29 cellular contexts compared by ENCODE assay signal in genomic region chr6:16001158-16001557, GRCh38.
DNase-seq lines count a peak whose midpoint lies in the region; ATAC-seq, FAIRE-seq and TF ChIP-seq lines count a peak whose summit lies in the region.
"Had no signal": no experiment of that assay in that cellular context is flagged by ENCODE, and none has a peak within 500 bp of the region (broad histone marks: within the 10 kb centered on the region; RNA-seq: fewer than 3 reads in every experiment).

No MANE protein-coding gene starts in this region.

- no peaks in the 10 kb centered on the region for H4K20me1 ChIP-seq in K562 (replicated peaks; ENCODE audit: control insufficient read depth, insufficient read depth, low read length)
- H4K20me1 ChIP-seq: BLaER1; BLaER1 treated with 17β-estradiol and CSF1 and Interleukin-3, amounts not matched to agents 10 nM and 100 nM had no signal

- in situ Hi-C loops in K562 (cut with MboI), result no loop called here

- H3K36me3 ChIP-seq in K562 (ENCODE audit: control insufficient read depth, insufficient read depth, low read length) (no peaks in the 10 kb centered on the region), sigmoid colon (no peaks in the 10 kb centered on the region)
- H3K36me3 ChIP-seq: BE2C; BLaER1; BLaER1 treated with 17β-estradiol and CSF1 and Interleukin-3, amounts not matched to agents 10 nM and 100 nM had no signal

- H3K4me1 ChIP-seq in K562 (replicated peaks in 1 of 2; ENCODE audit: control insufficient read depth in 2 of 2, insufficient read depth in 2 of 2, low read length in 2 of 2), result peaks cover 39 to 83% of the 10 kb centered on the region in 2 experiments
- H3K4me1 ChIP-seq in sigmoid colon, result no peaks in the 10 kb centered on the region
- H3K4me1 ChIP-seq: A549, BE2C, Caco-2 had no signal

- H2AFZ ChIP-seq in K562 (ENCODE audit: low read depth, low read length), result peak overlapping the region; percentile 78

- CTCF ChIA-PET in K562 (lab: Yijun Ruan, JAX; ENCODE audit: low intra/inter-chr PET ratio), result no interaction called here

- DNase-seq in K562 (ENCODE audit: extremely low read depth in 1 of 4, low spot score in 3 of 4) (peak; percentile 61 to 72 (median 69)), sigmoid colon (no peak)
- DNase-seq: 8988T; ACHN; AML-193; BE2C; C1 segment of cervical spinal cord; Caco-2; Calu3; CD4-positive, alpha-beta memory T cell; CD4-positive, alpha-beta T cell; CD4-positive, CD25-positive, alpha-beta regulatory T cell; CD8-positive, alpha-beta memory T cell; CD8-positive, alpha-beta T cell; COR-L47; DMS 273 treated with DMSO at 0.1 percent for 48 hours; DMS153; DMS53; DMS79; DMS79 treated with DMSO at 0.1 percent for 48 hours; DND-41; EL had no signal

- no peaks in the 10 kb centered on the region for H3K79me2 ChIP-seq in K562 (ENCODE audit: control insufficient read depth, insufficient read depth, low read length)

- 17% methylated on average over 5 of the region's 5 CpGs for whole genome bisulfite sequencing in K562 (ENCODE audit: insufficient coverage, low coverage, missing lambda C conversion rate)
- 84 to 93% methylated on average over 5 of the region's 5 CpGs for whole genome bisulfite sequencing in sigmoid colon, 2 donors

- H3K9me3 ChIP-seq in K562 (replicated peaks; ENCODE audit: control insufficient read depth, insufficient read depth, low read depth, low read length), result no peaks in the 10 kb centered on the region
- H3K9me3 ChIP-seq in sigmoid colon, result no peaks in the 10 kb centered on the region
- H3K9me3 ChIP-seq: A549, BE2C, BLaER1, Caco-2 had no signal

- H3K27me3 ChIP-seq in K562 (ENCODE audit: control insufficient read depth in 2 of 2, insufficient read depth in 2 of 2, low read length in 2 of 2) (no peaks in the 10 kb centered on the region), sigmoid colon (no peaks in the 10 kb centered on the region)
- H3K27me3 ChIP-seq: BE2C; BLaER1; BLaER1 treated with 17β-estradiol and CSF1 and Interleukin-3, amounts not matched to agents 10 nM and 100 nM had no signal

- intact Hi-C loops in K562 (cut with micrococcal nuclease) (no loop called here), sigmoid colon (cut with DNase I) (no loop called here)

- ATAC-seq in K562, result no peak; the same call in 2 of the 3 replicates
- ATAC-seq: A549; CD8-positive, alpha-beta T cell had no signal

- no peak for TF ChIP-seq CTCF in K562 (IDR thresholded peaks at IDR 0.05 in 2 of 3, conservative IDR thresholded peaks at IDR 0.05 in 1 of 3; ENCODE audit: insufficient read depth in 2 of 3, low read depth in 1 of 3, low read length in 3 of 3)
- TF ChIP-seq CTCF in sigmoid colon (IDR thresholded peaks at IDR 0.05), result no peak

- TF ChIP-seq RAD21 in K562 (CRISPR knock-in tag; conservative IDR thresholded peaks at IDR 0.05 in 1 of 2, IDR thresholded peaks at IDR 0.05 in 1 of 2), result 0 out of 4 replicates have a peak, but pooled peaks of 1 of the 2 experiments have one; percentile 3

- TF ChIP-seq EP300 in K562 (IDR thresholded peaks at IDR 0.05; ENCODE audit: low read length) (peak; percentile 61; the same call in 1 of the 2 replicates), sigmoid colon (IDR thresholded peaks at IDR 0.05) (no peak)

- H3K4me3 ChIP-seq in K562 (no peak overlapping the region), sigmoid colon (no peak overlapping the region)
- H3K4me3 ChIP-seq: A549; BLaER1; BLaER1 treated with 17β-estradiol and CSF1 and Interleukin-3, amounts not matched to agents 10 nM and 100 nM had no signal

- H3K4me2 ChIP-seq in K562 (ENCODE audit: insufficient read depth, low read length), result peak overlapping the region; percentile 49; the same call in 1 of the 2 replicates
- H3K4me2 ChIP-seq: A549; BLaER1; BLaER1 treated with 17β-estradiol and CSF1 and Interleukin-3, amounts not matched to agents 10 nM and 100 nM had no signal

- no peaks in the 10 kb centered on the region for H3K9me1 ChIP-seq in K562 (ENCODE audit: control insufficient read depth, insufficient read depth, low read length)

- peak overlapping the region; percentile 62 for H3K27ac ChIP-seq in K562 (ENCODE audit: extremely low read depth, low read depth, low read length)
- no peak overlapping the region for H3K27ac ChIP-seq in sigmoid colon
- H3K27ac ChIP-seq: 22Rv1; A549; BLaER1; BLaER1 treated with 17β-estradiol and CSF1 and Interleukin-3, amounts not matched to agents 10 nM and 100 nM; C4-2B had no signal

- TF ChIP-seq POLR2A in K562 (conservative IDR thresholded peaks at IDR 0.05) (no peak), sigmoid colon (IDR thresholded peaks at IDR 0.05) (no peak)

- BruUV-seq in K562 (replicated peaks; lab: Mats Ljungman, UMichigan), result no TSS peak

- peak; percentile 63 for FAIRE-seq in K562 (lab: Jason Lieb, UNC)
- FAIRE-seq: A204.1, A549, D721Med had no signal

- peak overlapping the region; percentile 21 to 40; a peak in 3 of 4 replicates for H3K9ac ChIP-seq in K562 (ENCODE audit: insufficient read depth in 1 of 2, low read depth in 2 of 2, low read length in 2 of 2)
- H3K9ac ChIP-seq: BLaER1; BLaER1 treated with 17β-estradiol and CSF1 and Interleukin-3, amounts not matched to agents 10 nM and 100 nM had no signal

- POLR2A ChIA-PET in K562 (lab: Yijun Ruan, JAX), result interaction anchor here (0.6 kb wide), 1 partner anchor 10 kb away, joined by 3 read pairs; no protein-coding TSS in a partner anchor

TF ChIP-seq in K562, 482 proteins besides CTCF, POLR2A, EP300 and RAD21 (continues in another document):
- TF ChIP-seq, protein P1, sequence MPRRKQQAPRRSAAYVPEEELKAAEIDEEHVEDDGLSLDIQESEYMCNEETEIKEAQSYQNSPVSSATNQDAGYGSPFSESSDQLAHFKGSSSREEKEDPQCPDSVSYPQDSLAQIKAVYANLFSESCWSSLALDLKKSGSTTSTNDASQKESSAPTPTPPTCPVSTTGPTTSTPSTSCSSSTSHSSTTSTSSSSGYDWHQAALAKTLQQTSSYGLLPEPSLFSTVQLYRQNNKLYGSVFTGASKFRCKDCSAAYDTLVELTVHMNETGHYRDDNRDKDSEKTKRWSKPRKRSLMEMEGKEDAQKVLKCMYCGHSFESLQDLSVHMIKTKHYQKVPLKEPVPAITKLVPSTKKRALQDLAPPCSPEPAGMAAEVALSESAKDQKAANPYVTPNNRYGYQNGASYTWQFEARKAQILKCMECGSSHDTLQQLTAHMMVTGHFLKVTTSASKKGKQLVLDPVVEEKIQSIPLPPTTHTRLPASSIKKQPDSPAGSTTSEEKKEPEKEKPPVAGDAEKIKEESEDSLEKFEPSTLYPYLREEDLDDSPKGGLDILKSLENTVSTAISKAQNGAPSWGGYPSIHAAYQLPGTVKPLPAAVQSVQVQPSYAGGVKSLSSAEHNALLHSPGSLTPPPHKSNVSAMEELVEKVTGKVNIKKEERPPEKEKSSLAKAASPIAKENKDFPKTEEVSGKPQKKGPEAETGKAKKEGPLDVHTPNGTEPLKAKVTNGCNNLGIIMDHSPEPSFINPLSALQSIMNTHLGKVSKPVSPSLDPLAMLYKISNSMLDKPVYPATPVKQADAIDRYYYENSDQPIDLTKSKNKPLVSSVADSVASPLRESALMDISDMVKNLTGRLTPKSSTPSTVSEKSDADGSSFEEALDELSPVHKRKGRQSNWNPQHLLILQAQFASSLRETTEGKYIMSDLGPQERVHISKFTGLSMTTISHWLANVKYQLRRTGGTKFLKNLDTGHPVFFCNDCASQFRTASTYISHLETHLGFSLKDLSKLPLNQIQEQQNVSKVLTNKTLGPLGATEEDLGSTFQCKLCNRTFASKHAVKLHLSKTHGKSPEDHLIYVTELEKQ (CRISPR knock-in tag; IDR thresholded peaks at IDR 0.05), result no peak
- TF ChIP-seq FOXA3 (CRISPR knock-in tag; conservative IDR thresholded peaks at IDR 0.05 in 1 of 2, IDR thresholded peaks at IDR 0.05 in 1 of 2), result no peak
- TF ChIP-seq, protein P2, sequence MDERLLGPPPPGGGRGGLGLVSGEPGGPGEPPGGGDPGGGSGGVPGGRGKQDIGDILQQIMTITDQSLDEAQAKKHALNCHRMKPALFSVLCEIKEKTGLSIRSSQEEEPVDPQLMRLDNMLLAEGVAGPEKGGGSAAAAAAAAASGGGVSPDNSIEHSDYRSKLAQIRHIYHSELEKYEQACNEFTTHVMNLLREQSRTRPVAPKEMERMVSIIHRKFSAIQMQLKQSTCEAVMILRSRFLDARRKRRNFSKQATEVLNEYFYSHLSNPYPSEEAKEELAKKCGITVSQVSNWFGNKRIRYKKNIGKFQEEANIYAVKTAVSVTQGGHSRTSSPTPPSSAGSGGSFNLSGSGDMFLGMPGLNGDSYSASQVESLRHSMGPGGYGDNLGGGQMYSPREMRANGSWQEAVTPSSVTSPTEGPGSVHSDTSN (CRISPR knock-in tag; IDR thresholded peaks at IDR 0.05; ENCODE audit: low read depth), result no peak; the same call in 1 of the 2 replicates
- TF ChIP-seq, protein P2 (tag; conservative IDR thresholded peaks at IDR 0.05; ENCODE audit: low read depth), result peak; percentile 84
- no peak for TF ChIP-seq RB1 (IDR thresholded peaks at IDR 0.05; ENCODE audit: low read depth)
- TF ChIP-seq HDGF (IDR thresholded peaks at IDR 0.05), result no peak
- TF ChIP-seq MEIS2 (IDR thresholded peaks at IDR 0.05; ENCODE audit: partially characterized antibody), result peak; percentile 95
- TF ChIP-seq, protein P3, sequence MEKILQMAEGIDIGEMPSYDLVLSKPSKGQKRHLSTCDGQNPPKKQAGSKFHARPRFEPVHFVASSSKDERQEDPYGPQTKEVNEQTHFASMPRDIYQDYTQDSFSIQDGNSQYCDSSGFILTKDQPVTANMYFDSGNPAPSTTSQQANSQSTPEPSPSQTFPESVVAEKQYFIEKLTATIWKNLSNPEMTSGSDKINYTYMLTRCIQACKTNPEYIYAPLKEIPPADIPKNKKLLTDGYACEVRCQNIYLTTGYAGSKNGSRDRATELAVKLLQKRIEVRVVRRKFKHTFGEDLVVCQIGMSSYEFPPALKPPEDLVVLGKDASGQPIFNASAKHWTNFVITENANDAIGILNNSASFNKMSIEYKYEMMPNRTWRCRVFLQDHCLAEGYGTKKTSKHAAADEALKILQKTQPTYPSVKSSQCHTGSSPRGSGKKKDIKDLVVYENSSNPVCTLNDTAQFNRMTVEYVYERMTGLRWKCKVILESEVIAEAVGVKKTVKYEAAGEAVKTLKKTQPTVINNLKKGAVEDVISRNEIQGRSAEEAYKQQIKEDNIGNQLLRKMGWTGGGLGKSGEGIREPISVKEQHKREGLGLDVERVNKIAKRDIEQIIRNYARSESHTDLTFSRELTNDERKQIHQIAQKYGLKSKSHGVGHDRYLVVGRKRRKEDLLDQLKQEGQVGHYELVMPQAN (IDR thresholded peaks at IDR 0.05; ENCODE audit: borderline replicate concordance), result no peak
